In the genomic region with DNA sequence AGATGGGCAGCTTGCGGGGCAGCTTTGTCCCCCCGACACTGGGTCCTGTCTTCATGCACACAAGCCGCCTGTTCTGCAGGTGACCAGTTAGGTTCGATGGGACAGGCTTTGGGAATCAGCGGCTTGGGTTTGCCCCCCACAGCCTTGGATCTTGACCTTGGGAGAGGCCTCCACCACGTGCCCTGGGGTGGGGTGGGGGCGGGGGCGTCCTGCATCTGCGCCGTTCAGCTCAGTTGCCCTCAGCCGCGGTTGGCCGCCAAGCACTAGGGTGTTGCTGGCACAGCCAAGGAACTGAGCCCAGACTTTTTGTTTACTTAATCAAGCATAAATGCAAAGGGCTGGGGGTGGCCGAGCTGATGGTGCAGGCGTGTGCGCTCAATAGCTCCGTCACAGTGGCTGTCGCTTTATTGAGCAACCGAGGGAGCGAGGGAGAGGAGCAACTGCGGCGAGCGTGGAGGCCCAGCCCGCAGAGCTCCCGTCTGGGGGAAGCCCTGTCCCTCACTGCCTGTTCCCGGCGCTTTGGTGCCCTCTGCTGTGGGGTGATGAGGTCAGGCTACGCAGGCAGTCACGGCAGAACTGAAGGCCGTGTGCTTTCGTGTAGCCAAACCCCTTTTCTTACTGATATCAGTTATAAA, we compare ENCODE assay signal across 8 cellular contexts. TPM values are rescaled to one million over a fixed set of nuclear protein-coding genes. Genes with fewer than 3 reads are reported as not detected.
DNase-seq lines count a peak whose midpoint lies in the region; ATAC-seq lines count a peak whose summit lies in the region.

No MANE protein-coding gene starts in this region.

- H3K4me3 Mint-ChIP-seq in naive B cell = peak overlapping the region; percentile 62 to 93 (median 90)
- H3K4me3 Mint-ChIP-seq in stimulated activated effector memory CD8-positive, alpha-beta T cell treated with anti-CD3 and anti-CD28 coated beads, Interleukin-12 subunit alpha, Interleukin-12 subunit beta, amount 100 ng/mL, for 72 hours = peak overlapping the region; percentile 75

- no peak overlapping the region for H3K9ac ChIP-seq in HUES64 (ENCODE audit: low read depth, low read length)

- no peak overlapping the region for H3K27ac ChIP-seq in HUES64 (ENCODE audit: low read depth, low read length)
- no peak overlapping the region for H3K27ac ChIP-seq in epithelial cell of prostate

- peaks cover 4% of the 10 kb centered on the region; the same call in 1 of the 2 replicates for H3K27me3 ChIP-seq in HUES64 (ENCODE audit: insufficient read depth, low read length)

- peak; percentile 82 for DNase-seq in Caki2 (ENCODE audit: low read depth)
- DNase-seq in OCI-M1 (lab: John Stamatoyannopoulos, UW) = peak; percentile 93
- DNase-seq in activated T-cell treated with anti-CD3 and anti-CD28 coated beads for 1 hour (ENCODE audit: low read depth) = peak; percentile 79
- DNase-seq in epithelial cell of prostate (ENCODE audit: low read depth, low spot score) = peak; percentile 10
- DNase-seq in naive B cell = peak; percentile 66
- DNase-seq in stimulated activated effector memory CD8-positive, alpha-beta T cell treated with anti-CD3 and anti-CD28 coated beads, Interleukin-12 subunit alpha, Interleukin-12 subunit beta, amount 100 ng/mL, for 72 hours (ENCODE audit: low spot score in 2 of 2) = peak; percentile 67 to 87

- H3K27ac Mint-ChIP-seq in naive B cell = peak overlapping the region in 5 of 6 donors; percentile 61 to 93 (median 80)
- H3K27ac Mint-ChIP-seq in stimulated activated effector memory CD8-positive, alpha-beta T cell treated with anti-CD3 and anti-CD28 coated beads, Interleukin-12 subunit alpha, Interleukin-12 subunit beta, amount 100 ng/mL, for 72 hours = peak overlapping the region; percentile 44

- peaks cover 8 to 25% (median 18%) of the 10 kb centered on the region in 3 donors for H3K4me1 Mint-ChIP-seq in naive B cell
- H3K4me1 Mint-ChIP-seq in stimulated activated effector memory CD8-positive, alpha-beta T cell treated with anti-CD3 and anti-CD28 coated beads, Interleukin-12 subunit alpha, Interleukin-12 subunit beta, amount 100 ng/mL, for 72 hours = peaks cover 11% of the 10 kb centered on the region

- H3K9me3 ChIP-seq in HUES64 (ENCODE audit: insufficient read depth, low read depth, low read length) = no peaks in the 10 kb centered on the region

- no peaks in the 10 kb centered on the region for H3K4me1 ChIP-seq in HUES64 (ENCODE audit: insufficient read depth, low read length)

- 17% methylated on average over 31 of the region's 31 CpGs for WGBS in HUES64

- H3K36me3 Mint-ChIP-seq in naive B cell = peaks cover 0 to 10% of the 10 kb centered on the region in 2 donors
- H3K36me3 Mint-ChIP-seq in stimulated activated effector memory CD8-positive, alpha-beta T cell treated with anti-CD3 and anti-CD28 coated beads, Interleukin-12 subunit alpha, Interleukin-12 subunit beta, amount 100 ng/mL, for 72 hours = no peaks in the 10 kb centered on the region

- peaks cover 0 to 9% (median 4%) of the 10 kb centered on the region in 7 donors for H3K9me3 Mint-ChIP-seq in naive B cell
- H3K9me3 Mint-ChIP-seq in stimulated activated effector memory CD8-positive, alpha-beta T cell treated with anti-CD3 and anti-CD28 coated beads, Interleukin-12 subunit alpha, Interleukin-12 subunit beta, amount 100 ng/mL, for 72 hours = peaks cover 6% of the 10 kb centered on the region

- H3K4me3 ChIP-seq in HUES64 (ENCODE audit: low read length) = peak overlapping the region; percentile 18; the same call in 1 of the 2 replicates

- ATAC-seq in naive B cell (ENCODE audit: low read depth in 2 of 2) (peak; percentile 73 to 75), GM21529 (IDR thresholded peaks at IDR 0.05; ENCODE audit: unreplicated experiment) (no peak)
- peak; percentile 90 for ATAC-seq in stimulated activated effector memory CD8-positive, alpha-beta T cell treated with anti-CD3 and anti-CD28 coated beads, Interleukin-12 subunit alpha, Interleukin-12 subunit beta, amount 100 ng/mL, for 72 hours

- H3K27me3 Mint-ChIP-seq in naive B cell = peaks cover 7 to 21% (median 19%) of the 10 kb centered on the region in 3 donors

- in situ Hi-C loops in Caki2 (cut with HindIII; ENCODE audit: low pct_unique_long_range_greater_than_20kb, low sequenced_read_pairs) = no loop called here

- H3K36me3 ChIP-seq in HUES64 (ENCODE audit: insufficient read depth, low read length) = no peaks in the 10 kb centered on the region

RNA-seq across cellular contexts. Expression of a gene that starts 33.9 kb away (rescaled TPM):
- total RNA-seq in Caki2 (2014; rRNA removed; shearing (Covaris generic); ENCODE audit: low replicate concordance) = 0.03 TPM in 1 of 2 replicates, not detected in the other
- polyA plus RNA-seq in HUES64 (2013, experiment 1 of 2) = 9.4 TPM
- polyA plus RNA-seq in HUES64 (2013, experiment 2 of 2) = 11.8 TPM
- polyA plus RNA-seq in naive B cell (ENCODE audit: low read depth in 6 of 6) = not detected

Comparison
In these comparisons a context has a peak if more than half of its experiments do, and no peak if none do; other contexts are left out.
1. DNase-seq: peak in every context shown above with its lines; median percentile 93 in OCI-M1; 82 in Caki2; 79 in activated T-cell treated with anti-CD3 and anti-CD28 coated beads for 1 hour; 77 in stimulated activated effector memory CD8-positive, alpha-beta T cell treated with anti-CD3 and anti-CD28 coated beads, Interleukin-12 subunit alpha, Interleukin-12 subunit beta, amount 100 ng/mL, for 72 hours; 66 in naive B cell; 10 in epithelial cell of prostate.